ENCODE assay signal across 15 cellular contexts in the genomic region with DNA sequence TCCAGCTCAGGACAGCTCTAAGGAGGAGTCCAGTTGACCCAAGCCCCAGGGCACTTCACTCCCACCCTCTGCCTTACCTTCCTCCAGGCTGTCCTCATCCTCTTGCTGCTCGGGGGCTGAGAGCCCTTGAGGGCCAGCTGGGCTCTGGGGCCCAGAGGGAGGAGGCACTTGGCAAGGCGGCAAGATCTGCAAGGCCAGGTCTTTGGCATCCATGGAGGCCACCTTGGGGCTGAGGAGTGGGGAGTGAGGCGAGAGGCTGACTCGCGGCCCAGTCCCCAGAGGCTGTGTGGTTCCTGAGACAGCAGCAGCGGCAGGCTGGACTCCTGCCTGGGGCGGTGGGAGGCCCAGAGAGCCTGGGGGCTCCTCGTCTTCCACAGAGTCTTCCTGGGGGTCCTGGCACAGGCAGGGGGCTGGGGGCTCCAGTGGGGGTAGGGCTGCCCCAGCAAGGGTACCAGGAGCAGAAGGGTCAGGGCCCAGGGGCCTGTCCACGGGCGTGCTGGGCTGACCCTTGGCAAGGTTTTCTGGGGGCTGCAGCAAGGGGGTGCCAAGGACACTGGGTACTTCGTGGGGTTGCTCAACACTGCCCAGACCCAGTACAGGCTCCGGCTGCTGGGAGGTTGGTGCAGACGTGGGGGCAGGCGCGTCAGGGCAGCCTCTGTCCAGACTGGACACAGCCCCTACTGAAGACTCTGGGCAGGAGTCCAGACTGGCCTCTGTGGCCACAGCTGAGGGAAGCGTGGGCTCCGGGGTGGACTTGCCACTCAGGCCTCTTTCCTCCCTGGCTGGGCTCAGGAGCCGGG. TPM values are rescaled to one million over a fixed set of nuclear protein-coding genes. Genes with fewer than 3 reads are reported as not detected.
DNase-seq lines count a peak whose midpoint lies in the region; ATAC-seq and TF ChIP-seq lines count a peak whose summit lies in the region.
"Had no signal": no experiment of that assay in that cellular context is flagged by ENCODE, and none has a peak within 500 bp of the region (broad histone marks: within the 10 kb centered on the region; RNA-seq: fewer than 3 reads in every experiment).

No MANE protein-coding gene starts in this region.

- H3K27me3 ChIP-seq in H7 (ENCODE audit: control insufficient read depth, insufficient read depth, low read length) (no peaks in the 10 kb centered on the region), RWPE2 (ENCODE audit: insufficient read depth, poor library complexity, severe bottlenecking) (no peaks in the 10 kb centered on the region), neuronal stem cell (ENCODE audit: control insufficient read depth in 3 of 3, insufficient read depth in 3 of 3, low read depth in 1 of 3, low read length in 3 of 3) (no peaks in the 10 kb centered on the region), endodermal cell (ENCODE audit: control insufficient read depth, insufficient read depth, low read length, poor library complexity, severe bottlenecking) (no peaks in the 10 kb centered on the region)
- H3K27me3 ChIP-seq: BLaER1 treated with 17β-estradiol and CSF1 and Interleukin-3, amounts not matched to agents 10 nM and 100 nM; breast epithelium; MG63 had no signal

- TF ChIP-seq CTCF in RWPE2 (IDR thresholded peaks at IDR 0.05; ENCODE audit: poor library complexity, severe bottlenecking) (no peak), endodermal cell (conservative IDR thresholded peaks at IDR 0.05) (no peak)

- ATAC-seq in RWPE2 (ENCODE audit: low read depth) (no peak), HG02840 (IDR thresholded peaks at IDR 0.05; ENCODE audit: low FRiP score, unreplicated experiment) (no peak), GM18519 (IDR thresholded peaks at IDR 0.05; ENCODE audit: low FRiP score, unreplicated experiment) (no peak)

- no peaks in the 10 kb centered on the region for H3K9me3 ChIP-seq in RWPE2 (ENCODE audit: severe bottlenecking)
- H3K9me3 ChIP-seq in neuronal stem cell (replicated peaks in 1 of 2; ENCODE audit: control insufficient read depth in 2 of 2, insufficient read depth in 1 of 2, low read depth in 1 of 2, low read length in 2 of 2) = no peaks in the 10 kb centered on the region
- H3K9me3 ChIP-seq in endodermal cell (ENCODE audit: control insufficient read depth, low read length) = no peaks in the 10 kb centered on the region
- H3K9me3 ChIP-seq: BLaER1 treated with 17β-estradiol and CSF1 and Interleukin-3, amounts not matched to agents 10 nM and 100 nM; breast epithelium; MG63 had no signal

- no peak overlapping the region for H3K14ac ChIP-seq in neuronal stem cell (ENCODE audit: low read length)

- no peak overlapping the region for H3K4me3 Mint-ChIP-seq in endodermal cell
- H3K4me3 Mint-ChIP-seq: stimulated activated naive CD8-positive, alpha-beta T cell treated with anti-CD3 and anti-CD28 coated beads, Interleukin-15, Interleukin-2, amounts not matched to agents 100 ng/mL and 50 ng/mL, for 24 hours had no signal

- H3K4me3 ChIP-seq in H7 (ENCODE audit: insufficient read depth, low read depth, low read length) (no peak overlapping the region), RWPE2 (ENCODE audit: severe bottlenecking) (no peak overlapping the region), neuronal stem cell (ENCODE audit: low read length in 2 of 2) (no peak overlapping the region), endodermal cell (ENCODE audit: low read length) (no peak overlapping the region)
- H3K4me3 ChIP-seq: BLaER1 treated with 17β-estradiol and CSF1 and Interleukin-3, amounts not matched to agents 10 nM and 100 nM; breast epithelium; MG63 had no signal

- H3K36me3 Mint-ChIP-seq in endodermal cell (ENCODE audit: low read depth) = peaks cover 3% of the 10 kb centered on the region

- peak overlapping the region; percentile 31 for H3K27ac ChIP-seq in RWPE2 (ENCODE audit: poor library complexity, severe bottlenecking)
- no peak overlapping the region for H3K27ac ChIP-seq in neuronal stem cell (replicated peaks; ENCODE audit: low read length)
- H3K27ac ChIP-seq in endodermal cell (ENCODE audit: low read depth, low read length) = no peak overlapping the region

- H4K8ac ChIP-seq in neuronal stem cell (ENCODE audit: low read depth, low read length) = no peak overlapping the region

- H3K79me1 ChIP-seq in neuronal stem cell (ENCODE audit: low read depth, low read length) = peaks cover 8% of the 10 kb centered on the region

- H3K4ac ChIP-seq in neuronal stem cell (ENCODE audit: low read length) = no peak overlapping the region

- H2BK12ac ChIP-seq in neuronal stem cell (ENCODE audit: low read length) = peak overlapping the region; percentile 10

- H4K91ac ChIP-seq in neuronal stem cell (ENCODE audit: low read depth, low read length, poor library complexity) = no peak overlapping the region

- peak overlapping the region; percentile 80 for H3K23ac ChIP-seq in neuronal stem cell (ENCODE audit: low read depth, low read length, poor library complexity)

- H3K4me1 ChIP-seq in RWPE2 (ENCODE audit: insufficient read depth, poor library complexity, severe bottlenecking) = peaks cover 5% of the 10 kb centered on the region
- H3K4me1 ChIP-seq in neuronal stem cell (ENCODE audit: control insufficient read depth in 2 of 2, insufficient read depth in 1 of 2, low read depth in 1 of 2, low read length in 2 of 2) = no peaks in the 10 kb centered on the region
- H3K4me1 ChIP-seq in endodermal cell (ENCODE audit: control insufficient read depth, insufficient read depth, low read length) = no peaks in the 10 kb centered on the region
- H3K4me1 ChIP-seq: breast epithelium had no signal

- no peak overlapping the region for H2BK5ac ChIP-seq in neuronal stem cell (ENCODE audit: low read length)

- H2AK5ac ChIP-seq in neuronal stem cell (ENCODE audit: low read depth, low read length) = peak overlapping the region; percentile 75

- H3K9me3 Mint-ChIP-seq in endodermal cell = no peaks in the 10 kb centered on the region
- H3K9me3 Mint-ChIP-seq: activated T-helper 2 cell treated with anti-CD3 and anti-CD28 coated beads, Interferon-gamma antibody, Interleukin-2, Interleukin-4, amounts not matched to agents 10 μg/mL and 5 μg/mL and 100 μg/mL, durations not matched to agents 14 hours and 24 hours and 36 hours; stimulated activated naive CD8-positive, alpha-beta T cell treated with anti-CD3 and anti-CD28 coated beads, Interleukin-15, Interleukin-2, amounts not matched to agents 100 ng/mL and 50 ng/mL, for 24 hours had no signal

- H3K4me1 Mint-ChIP-seq in endodermal cell = no peaks in the 10 kb centered on the region

- H3K18ac ChIP-seq in neuronal stem cell (ENCODE audit: low read length) = peak overlapping the region; percentile 48

- H3K36me3 ChIP-seq in H7 (replicated peaks; ENCODE audit: control insufficient read depth, insufficient read depth, low read length) (no peaks in the 10 kb centered on the region; the same call in 1 of the 2 replicates), RWPE2 (ENCODE audit: low read depth) (no peaks in the 10 kb centered on the region), neuronal stem cell (replicated peaks in 1 of 2; ENCODE audit: control insufficient read depth in 2 of 2, insufficient read depth in 2 of 2, low read length in 2 of 2) (peaks cover 4 to 8% of the 10 kb centered on the region in 2 donors), endodermal cell (ENCODE audit: control insufficient read depth, insufficient read depth, low read length) (no peaks in the 10 kb centered on the region)
- H3K36me3 ChIP-seq: breast epithelium, MG63 had no signal

- no peaks in the 10 kb centered on the region for H3K27me3 Mint-ChIP-seq in endodermal cell (ENCODE audit: insufficient read depth)
- H3K27me3 Mint-ChIP-seq: stimulated activated naive CD8-positive, alpha-beta T cell treated with anti-CD3 and anti-CD28 coated beads, Interleukin-15, Interleukin-2, amounts not matched to agents 100 ng/mL and 50 ng/mL, for 24 hours had no signal

- no peak overlapping the region for H2AFZ ChIP-seq in neuronal stem cell (ENCODE audit: low read length)

- H2BK120ac ChIP-seq in neuronal stem cell (ENCODE audit: low read depth, low read length) = peak overlapping the region; percentile 47

- DNase-seq in H7 (peak; percentile 51), RWPE2 (ENCODE audit: low spot score) (peak; percentile 42), globus pallidus (ENCODE audit: low spot score) (peak; percentile 90), neuronal stem cell (ENCODE audit: low spot score) (no peak), DMS53 (lab: John Stamatoyannopoulos, UW) (no peak), endodermal cell (no peak)
- DNase-seq: MG63; NCI-H2171 treated with DMSO at 0.1 percent for 48 hours; stimulated activated CD4-positive, alpha-beta T cell treated with anti-CD3 and anti-CD28 coated beads, Interleukin-4, amount 100 ng/mL, for 4 hours had no signal

- H3K27ac Mint-ChIP-seq in endodermal cell = no peak overlapping the region
- H3K27ac Mint-ChIP-seq: activated T-helper 2 cell treated with anti-CD3 and anti-CD28 coated beads, Interferon-gamma antibody, Interleukin-2, Interleukin-4, amounts not matched to agents 10 μg/mL and 5 μg/mL and 100 μg/mL, durations not matched to agents 14 hours and 24 hours and 36 hours; stimulated activated naive CD8-positive, alpha-beta T cell treated with anti-CD3 and anti-CD28 coated beads, Interleukin-15, Interleukin-2, amounts not matched to agents 100 ng/mL and 50 ng/mL, for 24 hours had no signal

- H3K4me2 ChIP-seq in neuronal stem cell (ENCODE audit: insufficient read depth, low read length, poor library complexity, severe bottlenecking) = no peak overlapping the region

- whole genome bisulfite sequencing in neuronal stem cell (ENCODE audit: extremely low coverage in 2 of 2, insufficient read length in 2 of 2, insufficient replicate concordance in 1 of 2), 2 donors = no CpG with 5 or more reads among the region's 18 CpGs
- 91 to 95% methylated on average over 10 to 18 of the region's 18 CpGs for WGBS in endodermal cell (ENCODE audit: insufficient coverage in 1 of 2, insufficient read length in 1 of 2), 2 experiments

- H2BK15ac ChIP-seq in neuronal stem cell (ENCODE audit: low read length) = no peak overlapping the region

- H3K9ac ChIP-seq in neuronal stem cell (ENCODE audit: low read depth, low read length, poor library complexity) = no peak overlapping the region
- no peak overlapping the region for H3K9ac ChIP-seq in endodermal cell (ENCODE audit: extremely low read depth, low read length, poor library complexity, severe bottlenecking)
- H3K9ac ChIP-seq: BLaER1 treated with 17β-estradiol and CSF1 and Interleukin-3, amounts not matched to agents 10 nM and 100 nM had no signal

RNA-seq across cellular contexts. Expression of a gene that starts 6.5 kb away (rescaled TPM):
- total RNA-seq in H7 (2014; rRNA removed; shearing (Covaris generic)) = 1.5 and 1.7 TPM in 2 replicates
- 3.5 TPM for polyA plus RNA-seq in neuronal stem cell (2013, experiment 1 of 2)
- 3.6 TPM for polyA plus RNA-seq in neuronal stem cell (2013, experiment 2 of 2)
- 1 to 10 TPM; 5.8 to 6.7 TPM for total RNA-seq in endodermal cell
- polyA plus RNA-seq in endodermal cell (2013, experiment 1 of 2) = 25.0 TPM
- polyA plus RNA-seq in endodermal cell (2013, experiment 2 of 2) = 21.5 TPM

RNA-seq across cellular contexts. Expression of a gene that starts 29.3 kb away (rescaled TPM):
- 234 and 238 TPM in 2 replicates for total RNA-seq in H7 (2014; rRNA removed; shearing (Covaris generic))
- 46.9 TPM for polyA plus RNA-seq in neuronal stem cell (2013, experiment 1 of 2)
- 46.7 TPM for polyA plus RNA-seq in neuronal stem cell (2013, experiment 2 of 2)
- total RNA-seq in endodermal cell = 10 to 100 TPM; 66.7 to 95.9 TPM
- 52.1 TPM for polyA plus RNA-seq in endodermal cell (2013, experiment 1 of 2)
- polyA plus RNA-seq in endodermal cell (2013, experiment 2 of 2) = 54.2 TPM

Comparison
In these comparisons a context has a peak if more than half of its experiments do, and no peak if none do; other contexts are left out.
1. DNase-seq: peak in H7 (single experiment), RWPE2 (single experiment) and globus pallidus (single experiment); none in neuronal stem cell (single experiment), DMS53 (single experiment) and endodermal cell (single experiment).